Comparison of ENCODE assay signal across 8 cellular contexts in genomic region chr16:75420987-75421819, GRCh38. TPM values are rescaled to one million over a fixed set of nuclear protein-coding genes. Genes with fewer than 3 reads are reported as not detected.
DNase-seq lines count a peak whose midpoint lies in the region; ATAC-seq and TF ChIP-seq lines count a peak whose summit lies in the region.

No MANE protein-coding gene starts in this region.

- no peaks in the 10 kb centered on the region for H3K9me3 Mint-ChIP-seq in stimulated activated naive B cell treated with anti-CD40 and anti-IgM and Interleukin-4, amounts not matched to agents 10 μg/mL and 1 μg/mL and 100 μg/mL, for 72 hours

- no peak overlapping the region for H3K27ac ChIP-seq in gastrocnemius medialis

- H3K27me3 ChIP-seq in gastrocnemius medialis = no peaks in the 10 kb centered on the region

- H3K4me1 ChIP-seq in gastrocnemius medialis = peaks cover 16 to 24% of the 10 kb centered on the region in 2 donors

- ATAC-seq in HG02610 (IDR thresholded peaks at IDR 0.05; ENCODE audit: unreplicated experiment) (peak; percentile 91), left lobe of liver (peak; percentile 66), gastrocnemius medialis (no peak)
- peak; percentile 66 to 86 for ATAC-seq in stimulated activated naive B cell treated with anti-CD40 and anti-IgM and Interleukin-4, amounts not matched to agents 10 μg/mL and 1 μg/mL and 100 μg/mL, for 72 hours (replicated peaks)

- H3K36me3 ChIP-seq in gastrocnemius medialis = no peaks in the 10 kb centered on the region

- H3K36me3 Mint-ChIP-seq in stimulated activated naive B cell treated with anti-CD40 and anti-IgM and Interleukin-4, amounts not matched to agents 10 μg/mL and 1 μg/mL and 100 μg/mL, for 72 hours = no peaks in the 10 kb centered on the region

- intact Hi-C loops in gastrocnemius medialis (cut with DNase I; ENCODE audit: low total_unique reads) = no loop called here

- H3K4me3 ChIP-seq in cardiac fibroblast (replicated peaks in 1 of 2; ENCODE audit: low read depth in 2 of 2, low read length in 2 of 2) (no peak overlapping the region), gastrocnemius medialis (no peak overlapping the region)

- in situ Hi-C loops in gastrocnemius medialis (cut with MboI; ENCODE audit: low sequenced_read_pairs in 4 of 4) = loop anchor here in 1 of 4 donors (25.0 kb wide), 1 partner anchor 434 kb away; the partner anchor contains the start of genes WDR59 and ZNRF1

- H3K9me3 ChIP-seq in gastrocnemius medialis = no peaks in the 10 kb centered on the region

- DNase-seq in GM03348 (ENCODE audit: low spot score) (peak; percentile 68), NCI-H82 (lab: John Stamatoyannopoulos, UW) (peak; percentile 95), cardiac fibroblast (ENCODE audit: low read depth in 2 of 2) (peak; percentile 81 to 84), left lobe of liver (ENCODE audit: low spot score) (no peak), SIG-M5 (lab: John Stamatoyannopoulos, UW) (no peak), gastrocnemius medialis (no peak)
- peak; percentile 27 for DNase-seq in stimulated activated naive B cell treated with anti-CD40 and anti-IgM and Interleukin-4, amounts not matched to agents 10 μg/mL and 1 μg/mL and 100 μg/mL, for 72 hours

- H3K4me3 Mint-ChIP-seq in stimulated activated naive B cell treated with anti-CD40 and anti-IgM and Interleukin-4, amounts not matched to agents 10 μg/mL and 1 μg/mL and 100 μg/mL, for 72 hours = peak overlapping the region in 1 of 2 donors; percentile 39

- peaks cover 12 to 30% of the 10 kb centered on the region in 2 donors for H3K4me1 Mint-ChIP-seq in stimulated activated naive B cell treated with anti-CD40 and anti-IgM and Interleukin-4, amounts not matched to agents 10 μg/mL and 1 μg/mL and 100 μg/mL, for 72 hours

- H3K27ac Mint-ChIP-seq in stimulated activated naive B cell treated with anti-CD40 and anti-IgM and Interleukin-4, amounts not matched to agents 10 μg/mL and 1 μg/mL and 100 μg/mL, for 72 hours = no peak overlapping the region

- no peaks in the 10 kb centered on the region for H3K27me3 Mint-ChIP-seq in stimulated activated naive B cell treated with anti-CD40 and anti-IgM and Interleukin-4, amounts not matched to agents 10 μg/mL and 1 μg/mL and 100 μg/mL, for 72 hours

- TF ChIP-seq CTCF in cardiac fibroblast (IDR thresholded peaks at IDR 0.05; ENCODE audit: low read depth, low read length) (no peak), gastrocnemius medialis (IDR thresholded peaks at IDR 0.05 in 4 of 5, conservative IDR thresholded peaks at IDR 0.05 in 1 of 5) (no peak)

- no peak for TF ChIP-seq POLR2A in gastrocnemius medialis (IDR thresholded peaks at IDR 0.05)

RNA-seq across cellular contexts. Expression of gene CFDP1, which starts 12.1 kb away (rescaled TPM):
- 27.7 TPM for total RNA-seq in left lobe of liver
- 10 to 100 TPM; 20.4 to 28.6 (median 24.2) TPM for total RNA-seq in gastrocnemius medialis

RNA-seq across cellular contexts. Expression of gene TMEM170A, which starts 43.3 kb away (rescaled TPM):
- total RNA-seq in left lobe of liver (10.5 TPM), gastrocnemius medialis (1 to 10 TPM; 7.9 to 9.8 (median 8.6) TPM)

Comparison
In these comparisons a context has a peak if more than half of its experiments do, and no peak if none do; other contexts are left out.
1. DNase-seq: peak in GM03348 (single experiment), NCI-H82 (single experiment), cardiac fibroblast (2 of 2) and stimulated activated naive B cell treated with anti-CD40 and anti-IgM and Interleukin-4, amounts not matched to agents 10 μg/mL and 1 μg/mL and 100 μg/mL, for 72 hours (single experiment); none in left lobe of liver (single experiment), SIG-M5 (single experiment) and gastrocnemius medialis (0 of 2).
2. ATAC-seq: peak in HG02610 (single experiment), left lobe of liver (single experiment) and stimulated activated naive B cell treated with anti-CD40 and anti-IgM and Interleukin-4, amounts not matched to agents 10 μg/mL and 1 μg/mL and 100 μg/mL, for 72 hours (2 of 2); none in gastrocnemius medialis (0 of 2).